ENCODE assay signal across 5 cellular contexts in the genomic region with DNA sequence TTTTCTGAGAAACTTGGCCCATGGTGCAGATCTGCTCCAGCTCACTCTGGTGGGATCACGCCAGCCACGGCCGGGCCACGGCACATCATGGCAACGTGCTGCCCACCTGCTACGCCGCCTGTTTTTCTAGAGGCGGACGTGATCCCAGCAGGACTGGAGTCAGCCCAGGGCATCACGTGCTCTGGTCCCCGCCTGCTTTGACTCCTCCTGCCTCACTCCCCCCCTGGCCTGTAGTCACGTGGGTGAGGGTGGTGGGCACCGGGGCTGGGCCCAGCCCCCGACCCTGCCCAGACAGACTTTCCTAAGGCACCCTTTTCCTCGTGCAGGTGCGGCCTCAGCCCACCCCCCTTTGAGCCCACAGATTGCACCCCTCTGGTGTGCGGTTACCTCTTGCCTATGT. TPM values are rescaled to one million over a fixed set of nuclear protein-coding genes. Genes with fewer than 3 reads are reported as not detected.
DNase-seq lines count a peak whose midpoint lies in the region; ATAC-seq, FAIRE-seq and TF ChIP-seq lines count a peak whose summit lies in the region.
"Not testable (repeated sequence)": the region's sequence is repeated elsewhere in the genome, so short reads cannot be mapped to it uniquely, and the experiment has no call there.

No MANE protein-coding gene starts in this region.

- not testable (repeated sequence) for H3K9ac ChIP-seq in K562 (ENCODE audit: insufficient read depth in 1 of 2, low read depth in 2 of 2, low read length in 2 of 2)

- H3K36me3 ChIP-seq in K562 (ENCODE audit: control insufficient read depth, insufficient read depth, low read length); lower lobe of right lung; psoas muscle (ENCODE audit: insufficient read depth in 1 of 2, low read depth in 1 of 2); aorta (ENCODE audit: control insufficient read depth in 1 of 2, insufficient read depth in 2 of 2, low read length in 1 of 2): not testable (repeated sequence)

- H3K9me3 ChIP-seq in K562 (replicated peaks; ENCODE audit: control insufficient read depth, insufficient read depth, low read depth, low read length); lower lobe of right lung; psoas muscle; aorta (ENCODE audit: control insufficient read depth, low read length): not testable (repeated sequence)

- WGBS in K562 (ENCODE audit: insufficient coverage, low coverage, missing lambda C conversion rate): no CpG with 5 or more reads among the region's 17 CpGs
- no CpG with 5 or more reads among the region's 17 CpGs for WGBS in psoas muscle, 3 donors
- 83% methylated on average over 1 of the region's 17 CpGs; no CpG with 5 or more reads in 1 of the 2 donors for WGBS in aorta, 2 donors

- not testable (repeated sequence) for H4K20me1 ChIP-seq in K562 (replicated peaks; ENCODE audit: control insufficient read depth, insufficient read depth, low read length)

- H3K4me2 ChIP-seq in K562 (ENCODE audit: insufficient read depth, low read length): not testable (repeated sequence)

- H2AFZ ChIP-seq in K562 (ENCODE audit: low read depth, low read length): not testable (repeated sequence)

- not testable (repeated sequence) for H3K4me1 ChIP-seq in K562 (replicated peaks in 1 of 2; ENCODE audit: control insufficient read depth in 2 of 2, insufficient read depth in 2 of 2, low read length in 2 of 2); lower lobe of right lung; psoas muscle; aorta (ENCODE audit: control insufficient read depth in 1 of 2, insufficient read depth in 2 of 2, low read length in 2 of 2)

- intact Hi-C loops in K562 (cut with micrococcal nuclease); left colon (cut with DNase I, micrococcal nuclease); lower lobe of right lung (cut with DNase I); psoas muscle (cut with DNase I); aorta (cut with DNase I): not testable (repeated sequence)

- CTCF ChIA-PET in K562 (lab: Yijun Ruan, JAX; ENCODE audit: low intra/inter-chr PET ratio): not testable (repeated sequence)

- POLR2A ChIA-PET in K562 (lab: Yijun Ruan, JAX): not testable (repeated sequence)

- H3K27ac ChIP-seq in K562 (ENCODE audit: extremely low read depth, low read depth, low read length); lower lobe of right lung; psoas muscle; aorta (ENCODE audit: low read depth in 1 of 2, low read length in 2 of 2): not testable (repeated sequence)

- not testable (repeated sequence) for TF ChIP-seq POLR2A in K562 (conservative IDR thresholded peaks at IDR 0.05)

- ATAC-seq in K562: peak; percentile 36; the same call in 1 of the 3 replicates
- ATAC-seq in left colon: peak; percentile 15
- ATAC-seq in lower lobe of right lung: peak; percentile 9 to 14
- ATAC-seq in psoas muscle: peak in 3 of 4 donors; percentile 19 to 57 (median 41)
- peak; percentile 28 for ATAC-seq in aorta (ENCODE audit: low FRiP score)

- H3K9me1 ChIP-seq in K562 (ENCODE audit: control insufficient read depth, insufficient read depth, low read length): not testable (repeated sequence)

- not testable (repeated sequence) for TF ChIP-seq EP300 in K562 (IDR thresholded peaks at IDR 0.05; ENCODE audit: low read length)

- TF ChIP-seq RAD21 in K562 (CRISPR knock-in tag; conservative IDR thresholded peaks at IDR 0.05 in 1 of 2, IDR thresholded peaks at IDR 0.05 in 1 of 2): not testable (repeated sequence)

- BruUV-seq in K562 (replicated peaks; lab: Mats Ljungman, UMichigan): not testable (repeated sequence)

- in situ Hi-C loops in K562 (cut with MboI): not testable (repeated sequence)

- not testable (repeated sequence) for DNase-seq in K562 (ENCODE audit: extremely low read depth in 1 of 4, low spot score in 3 of 4); left colon; lower lobe of right lung; psoas muscle; aorta

- not testable (repeated sequence) for H3K79me2 ChIP-seq in K562 (ENCODE audit: control insufficient read depth, insufficient read depth, low read length)

- FAIRE-seq in K562 (lab: Jason Lieb, UNC): not testable (repeated sequence)

- not testable (repeated sequence) for H3K4me3 ChIP-seq in K562; lower lobe of right lung; psoas muscle; aorta (ENCODE audit: low read length in 2 of 2)

- H3K27me3 ChIP-seq in K562 (ENCODE audit: control insufficient read depth in 2 of 2, insufficient read depth in 2 of 2, low read length in 2 of 2); lower lobe of right lung (ENCODE audit: low read depth); psoas muscle (ENCODE audit: insufficient read depth in 3 of 3, low read length in 2 of 3); aorta (ENCODE audit: control insufficient read depth in 1 of 2, insufficient read depth in 2 of 2, low read length in 1 of 2): not testable (repeated sequence)

- not testable (repeated sequence) for TF ChIP-seq CTCF in K562 (IDR thresholded peaks at IDR 0.05 in 2 of 3, conservative IDR thresholded peaks at IDR 0.05 in 1 of 3; ENCODE audit: insufficient read depth in 2 of 3, low read depth in 1 of 3, low read length in 3 of 3); lower lobe of right lung (IDR thresholded peaks at IDR 0.05); psoas muscle (IDR thresholded peaks at IDR 0.05)

RNA-seq across cellular contexts. Expression of a gene that starts 0.7 kb away (rescaled TPM):
- 3.9 and 7.1 TPM in 2 replicates for total RNA-seq in K562 (2011; cell fraction: chromatin; rRNA removed; ENCODE audit: low replicate concordance)
- 4.1 and 5.5 TPM in 2 replicates for total RNA-seq in K562 (2011; cell fraction: nucleolus; rRNA removed)
- total RNA-seq in K562 (2011; cell fraction: nucleoplasm; rRNA removed): 4.4 and 9.5 TPM in 2 replicates
- total RNA-seq in K562 (2014; rRNA removed): 0.23 and 0.24 TPM in 2 replicates
- 0.06 and 0.33 TPM in 2 replicates for total RNA-seq in K562 (2014; rRNA removed; fragmentation: Illumina TruSeq; extraction: Trizol)
- total RNA-seq in K562 (2015; rRNA removed; fragmentation: Illumina TruSeq; extraction: Trizol): 0.19 and 0.25 TPM in 2 replicates
- 0.27 and 0.29 TPM in 2 replicates for total RNA-seq in K562 (2021)
- polyA plus RNA-seq in K562 (2011; rRNA removed): 0.17 and 0.28 TPM in 2 replicates
- polyA plus RNA-seq in K562 (2011; cell fraction: cytosol; rRNA removed): 0.16 and 0.25 TPM in 2 replicates
- 2.0 and 2.5 TPM in 2 replicates for polyA plus RNA-seq in K562 (2011; cell fraction: nucleus; rRNA removed)
- polyA plus RNA-seq in K562 (2012): 0.10 and 0.29 TPM in 2 replicates
- 0.13 and 0.22 TPM in 2 replicates for polyA plus RNA-seq in K562 (2014; fragmentation: Illumina TruSeq; extraction: Trizol)
- not detected for polyA plus RNA-seq in K562 (2014; fragmentation: Nextera tagmentation; extraction: Ambion mirVana)
- 0.08 and 0.58 TPM in 2 replicates for polyA plus RNA-seq in K562 (2014; rRNA removed)
- polyA minus RNA-seq in K562 (2011; rRNA and poly(A)+ RNA removed): 0.27 TPM in 1 of 2 replicates, not detected in the other
- not detected in 2 replicates for polyA minus RNA-seq in K562 (2011; cell fraction: cytosol; rRNA and poly(A)+ RNA removed)
- 1.2 and 1.7 TPM in 2 replicates for polyA minus RNA-seq in K562 (2011; cell fraction: nucleus; rRNA and poly(A)+ RNA removed)
- total RNA-seq in left colon: 1 to 10 TPM; 1.0 to 2.0 TPM
- 2.7 TPM for total RNA-seq in lower lobe of right lung
- total RNA-seq in psoas muscle: under 1 TPM in 2 of 4 donors, not detected in 2; 0.21 to 0.22 TPM
- under 1 TPM; 0.10 to 0.27 (median 0.27) TPM for polyA plus RNA-seq in psoas muscle
- 1 to 10 TPM; 1.9 to 3.0 TPM for total RNA-seq in aorta
- polyA plus RNA-seq in aorta: 10 to 100 TPM in 1 of 2 donors, 1 to 10 TPM in 1; 2.6 to 41.6 TPM
